8 cellular contexts compared by ENCODE assay signal in the genomic region with DNA sequence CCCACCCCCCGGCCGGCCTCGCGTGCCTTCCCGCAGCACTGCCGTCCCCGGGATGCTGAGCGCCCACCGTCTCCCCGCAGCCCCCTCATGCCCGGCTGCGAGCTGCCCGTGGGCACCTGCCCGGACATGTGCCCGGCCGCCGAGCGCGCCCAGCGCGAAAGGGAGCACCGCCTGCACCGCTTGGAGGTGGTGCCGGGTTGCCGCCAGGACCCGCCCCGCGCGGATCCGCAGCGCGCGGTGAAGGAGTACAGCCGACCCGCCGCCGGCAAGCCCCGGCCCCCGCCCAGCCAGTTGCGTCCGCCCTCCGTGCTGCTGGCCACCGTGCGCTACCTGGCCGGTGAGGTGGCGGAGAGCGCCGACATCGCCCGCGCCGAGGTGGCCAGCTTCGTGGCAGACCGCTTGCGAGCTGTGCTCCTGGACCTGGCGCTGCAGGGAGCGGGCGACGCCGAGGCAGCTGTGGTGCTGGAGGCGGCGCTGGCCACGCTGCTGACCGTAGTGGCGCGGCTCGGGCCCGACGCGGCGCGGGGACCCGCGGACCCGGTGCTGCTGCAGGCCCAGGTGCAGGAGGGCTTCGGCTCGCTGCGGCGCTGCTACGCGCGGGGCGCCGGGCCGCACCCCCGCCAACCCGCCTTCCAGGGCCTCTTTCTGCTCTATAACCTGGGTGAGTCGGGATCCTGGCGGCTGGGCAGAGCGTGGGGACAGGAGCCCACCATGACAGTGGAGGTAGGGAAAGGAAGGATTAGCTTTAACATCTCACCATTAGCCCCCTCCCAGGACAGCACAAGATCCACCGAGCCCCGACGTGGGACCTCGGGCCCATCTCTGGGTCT. TPM values are rescaled to one million over a fixed set of nuclear protein-coding genes. Genes with fewer than 3 reads are reported as not detected.
A peak's percentile ranks its signal among the peaks of the same experiment; 100 is the strongest.
DNase-seq lines count a peak whose midpoint lies in the region; ATAC-seq and TF ChIP-seq lines count a peak whose summit lies in the region.

A gene (plus strand): TSS at position 5 of the 830 bp plus-strand sequence. CDS start 83 bp downstream, at position 88.

- H3K27ac ChIP-seq in MM.1S (ENCODE audit: low read length): peak within 1 kb of the TSS; percentile 94

- peak; percentile 90 for DNase-seq in activated effector memory CD4-positive, alpha-beta T cell treated with anti-CD3 and anti-CD28 coated beads, Interleukin-2, amount 50 U/mL, for 16 hours
- no peak for DNase-seq in activated effector memory CD4-positive, alpha-beta T cell treated with Interleukin-2 at 50 U/mL for 16 hours
- DNase-seq in HFF-Myc (ENCODE audit: extremely low read depth, low read depth): no peak
- DNase-seq in MM.1S: peak; percentile 69
- DNase-seq in activated CD4-positive, CD25-positive, alpha-beta regulatory T cell treated with anti-CD3 and anti-CD28 coated beads, Interleukin-2, amount 50 U/mL, for 72 hours: peak; percentile 75
- DNase-seq in natural killer cell treated with Interleukin-12 subunit alpha and Interleukin-12 subunit beta and Interleukin-15 and Interleukin-18, amount 100 ng/mL, for 72 hours (ENCODE audit: low spot score): peak; percentile 86
- no peak for DNase-seq in Ammon's horn (ENCODE audit: low spot score)

- TF ChIP-seq CTCF in HFF-Myc (IDR thresholded peaks at IDR 0.05; ENCODE audit: low read depth, low read length, missing control alignments) (no peak), MM.1S (IDR thresholded peaks at IDR 0.05; ENCODE audit: low read length) (no peak)

- no peaks in the 10 kb centered on the region for H3K27me3 Mint-ChIP-seq in natural killer cell treated with Interleukin-12 subunit alpha and Interleukin-12 subunit beta and Interleukin-15 and Interleukin-18, amount 100 ng/mL, for 72 hours

- peak; percentile 69 for ATAC-seq in esophagus mucosa
- peak; percentile 80 to 84 for ATAC-seq in natural killer cell treated with Interleukin-12 subunit alpha and Interleukin-12 subunit beta and Interleukin-15 and Interleukin-18, amount 100 ng/mL, for 72 hours

- no peaks in the 10 kb centered on the region for H3K9me3 ChIP-seq in MM.1S (replicated peaks; ENCODE audit: insufficient read depth, low read length)

- no peaks in the 10 kb centered on the region for H3K9me2 ChIP-seq in MM.1S (replicated peaks; ENCODE audit: insufficient read depth, low read length)

- peaks cover 42% of the 10 kb centered on the region for H3K79me2 ChIP-seq in MM.1S (ENCODE audit: low read length)

- H2AFZ ChIP-seq in MM.1S (ENCODE audit: low read length): peak within 1 kb of the TSS; percentile 59

- H3K4me3 ChIP-seq in HFF-Myc (replicated peaks; ENCODE audit: low read depth, low read length) (peak within 1 kb of the TSS; percentile 69), MM.1S (ENCODE audit: low read length) (peak within 1 kb of the TSS; percentile 76)

- H3F3A ChIP-seq in MM.1S (ENCODE audit: insufficient read depth, low read length): peaks cover 10% of the 10 kb centered on the region

- peaks cover 0 to 6% of the 10 kb centered on the region in 2 donors for H3K4me1 Mint-ChIP-seq in natural killer cell treated with Interleukin-12 subunit alpha and Interleukin-12 subunit beta and Interleukin-15 and Interleukin-18, amount 100 ng/mL, for 72 hours (ENCODE audit: low read depth in 2 of 2)

- peaks cover 13% of the 10 kb centered on the region for H3K4me1 ChIP-seq in MM.1S (ENCODE audit: low read length)

- no peaks in the 10 kb centered on the region for H4K20me1 ChIP-seq in MM.1S (ENCODE audit: insufficient read depth, low read length)

- H3K9me3 Mint-ChIP-seq in natural killer cell treated with Interleukin-12 subunit alpha and Interleukin-12 subunit beta and Interleukin-15 and Interleukin-18, amount 100 ng/mL, for 72 hours: no peaks in the 10 kb centered on the region

- H3K4me2 ChIP-seq in MM.1S (ENCODE audit: low read depth, low read length): peak within 1 kb of the TSS; percentile 64

- no peaks in the 10 kb centered on the region for H3K36me3 ChIP-seq in MM.1S (replicated peaks; ENCODE audit: insufficient read depth, low read length)

- peak within 1 kb of the TSS; percentile 91 for H3K4me3 Mint-ChIP-seq in natural killer cell treated with Interleukin-12 subunit alpha and Interleukin-12 subunit beta and Interleukin-15 and Interleukin-18, amount 100 ng/mL, for 72 hours

- H3K36me3 Mint-ChIP-seq in natural killer cell treated with Interleukin-12 subunit alpha and Interleukin-12 subunit beta and Interleukin-15 and Interleukin-18, amount 100 ng/mL, for 72 hours: no peaks in the 10 kb centered on the region

- peak within 1 kb of the TSS; percentile 82 for H3K9ac ChIP-seq in MM.1S (ENCODE audit: low read length)

- H3K27ac Mint-ChIP-seq in natural killer cell treated with Interleukin-12 subunit alpha and Interleukin-12 subunit beta and Interleukin-15 and Interleukin-18, amount 100 ng/mL, for 72 hours: peak within 1 kb of the TSS; percentile 80 to 90

- no peaks in the 10 kb centered on the region for H3K27me3 ChIP-seq in MM.1S (replicated peaks; ENCODE audit: insufficient read depth, low read length)

RNA-seq across cellular contexts. Expression of the gene that starts here (rescaled TPM):
- 11.3 TPM for total RNA-seq in esophagus mucosa
- total RNA-seq in natural killer cell treated with Interleukin-12 subunit alpha and Interleukin-12 subunit beta and Interleukin-15 and Interleukin-18, amount 100 ng/mL, for 72 hours: 10 to 100 TPM in 1 of 2 donors, 1 to 10 TPM in 1; 7.6 to 18.5 TPM

Comparison
In these comparisons a context has a peak if more than half of its experiments do, and no peak if none do; other contexts are left out.
1. DNase-seq: peak in activated effector memory CD4-positive, alpha-beta T cell treated with anti-CD3 and anti-CD28 coated beads, Interleukin-2, amount 50 U/mL, for 16 hours (single experiment), MM.1S (single experiment), activated CD4-positive, CD25-positive, alpha-beta regulatory T cell treated with anti-CD3 and anti-CD28 coated beads, Interleukin-2, amount 50 U/mL, for 72 hours (single experiment) and natural killer cell treated with Interleukin-12 subunit alpha and Interleukin-12 subunit beta and Interleukin-15 and Interleukin-18, amount 100 ng/mL, for 72 hours (single experiment); none in activated effector memory CD4-positive, alpha-beta T cell treated with Interleukin-2 at 50 U/mL for 16 hours (single experiment), HFF-Myc (single experiment) and Ammon's horn (single experiment).